Comparison of ENCODE assay signal across 1 cellular context in the genomic region with DNA sequence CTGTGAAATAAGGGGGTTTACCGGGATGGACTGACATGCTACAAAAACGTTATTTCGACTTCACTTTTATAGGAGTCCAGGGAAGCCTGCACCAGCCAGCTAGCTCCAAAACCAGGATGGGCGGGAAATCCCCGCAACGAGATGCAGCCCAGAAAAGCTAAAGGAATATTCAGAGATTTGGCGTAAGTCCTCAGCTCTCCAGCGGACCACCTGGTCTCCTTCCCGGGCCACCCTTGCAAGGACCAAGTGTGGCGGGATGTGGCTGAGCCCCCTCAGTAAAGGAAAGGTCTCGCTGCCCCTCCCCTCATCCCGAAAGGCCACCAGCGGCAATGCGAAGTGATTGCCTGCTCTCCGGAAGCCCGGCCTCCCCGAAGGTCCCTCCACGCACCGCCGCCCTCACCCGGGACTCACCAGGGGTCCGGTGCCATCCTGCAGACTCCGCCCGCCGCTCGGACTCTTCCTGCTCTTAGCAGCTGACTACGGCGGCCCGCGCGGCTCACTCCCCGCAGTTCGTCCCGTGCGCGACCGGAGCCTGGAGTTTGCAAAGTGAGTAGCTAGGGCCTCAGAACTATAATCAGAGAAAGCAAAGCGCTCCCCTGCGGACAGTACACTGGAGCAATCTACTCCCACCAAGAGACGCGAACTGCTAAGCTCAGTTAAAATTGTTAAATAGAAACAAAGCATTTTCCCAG.
TF ChIP-seq lines count a peak whose summit lies in the region.

A gene with protein sequence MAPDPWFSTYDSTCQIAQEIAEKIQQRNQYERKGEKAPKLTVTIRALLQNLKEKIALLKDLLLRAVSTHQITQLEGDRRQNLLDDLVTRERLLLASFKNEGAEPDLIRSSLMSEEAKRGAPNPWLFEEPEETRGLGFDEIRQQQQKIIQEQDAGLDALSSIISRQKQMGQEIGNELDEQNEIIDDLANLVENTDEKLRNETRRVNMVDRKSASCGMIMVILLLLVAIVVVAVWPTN (minus strand): TSS at position 440 of the 692 bp plus-strand sequence. CDS start 12 bp downstream, at position 428.

TF ChIP-seq in SK-N-SH, 30 proteins besides CTCF, POLR2A, EP300 and RAD21 (continued from another document):
- TF ChIP-seq, protein P1, sequence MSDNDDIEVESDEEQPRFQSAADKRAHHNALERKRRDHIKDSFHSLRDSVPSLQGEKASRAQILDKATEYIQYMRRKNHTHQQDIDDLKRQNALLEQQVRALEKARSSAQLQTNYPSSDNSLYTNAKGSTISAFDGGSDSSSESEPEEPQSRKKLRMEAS (IDR thresholded peaks at IDR 0.05; ENCODE audit: low read depth) = peak; percentile 83
- TF ChIP-seq CHD2 (IDR thresholded peaks at IDR 0.05; ENCODE audit: low read length, partially characterized antibody) (peak; percentile 60), FOXJ3 (CRISPR knock-in tag; IDR thresholded peaks at IDR 0.05) (no peak), SIN3A (IDR thresholded peaks at IDR 0.05; ENCODE audit: borderline replicate concordance, low read depth, low read length) (peak; percentile 94), EZH2phosphoT487 (IDR thresholded peaks at IDR 0.05; ENCODE audit: borderline replicate concordance, low read depth) (no peak), MEF2A (IDR thresholded peaks at IDR 0.05; ENCODE audit: borderline replicate concordance, low read depth) (no peak), FOXM1 (IDR thresholded peaks at IDR 0.05; ENCODE audit: low read depth) (no peak), RFX5 (IDR thresholded peaks at IDR 0.05; ENCODE audit: low read length) (no peak), TEAD4 (IDR thresholded peaks at IDR 0.05; ENCODE audit: borderline replicate concordance, insufficient read depth) (no peak), GABPA (IDR thresholded peaks at IDR 0.05; ENCODE audit: low read depth) (no peak; the same call in 1 of the 2 replicates), NRF1 (IDR thresholded peaks at IDR 0.05; ENCODE audit: low read depth, low read length) (no peak), POLR2AphosphoS5 (IDR thresholded peaks at IDR 0.05; ENCODE audit: low read depth, low read length) (peak; percentile 58; the same call in 1 of the 2 replicates), TCF12 (IDR thresholded peaks at IDR 0.05) (peak; percentile 22; the same call in 1 of the 2 replicates), NFIC (IDR thresholded peaks at IDR 0.05; ENCODE audit: borderline replicate concordance) (no peak), TAF1 (IDR thresholded peaks at IDR 0.05; ENCODE audit: borderline replicate concordance, low read depth, low read length) (peak; percentile 56; the same call in 1 of the 2 replicates), YY1 (IDR thresholded peaks at IDR 0.05; ENCODE audit: low read depth) (no peak), RCOR1 (IDR thresholded peaks at IDR 0.05; ENCODE audit: low read length) (peak; percentile 61; the same call in 1 of the 2 replicates), SMC3 (IDR thresholded peaks at IDR 0.05; ENCODE audit: low read depth, low read length) (no peak)
- TF ChIP-seq, protein P2, sequence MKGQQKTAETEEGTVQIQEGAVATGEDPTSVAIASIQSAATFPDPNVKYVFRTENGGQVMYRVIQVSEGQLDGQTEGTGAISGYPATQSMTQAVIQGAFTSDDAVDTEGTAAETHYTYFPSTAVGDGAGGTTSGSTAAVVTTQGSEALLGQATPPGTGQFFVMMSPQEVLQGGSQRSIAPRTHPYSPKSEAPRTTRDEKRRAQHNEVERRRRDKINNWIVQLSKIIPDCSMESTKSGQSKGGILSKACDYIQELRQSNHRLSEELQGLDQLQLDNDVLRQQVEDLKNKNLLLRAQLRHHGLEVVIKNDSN (IDR thresholded peaks at IDR 0.05; ENCODE audit: borderline replicate concordance, low read depth) = peak; percentile 89
- TF ChIP-seq, protein P3, sequence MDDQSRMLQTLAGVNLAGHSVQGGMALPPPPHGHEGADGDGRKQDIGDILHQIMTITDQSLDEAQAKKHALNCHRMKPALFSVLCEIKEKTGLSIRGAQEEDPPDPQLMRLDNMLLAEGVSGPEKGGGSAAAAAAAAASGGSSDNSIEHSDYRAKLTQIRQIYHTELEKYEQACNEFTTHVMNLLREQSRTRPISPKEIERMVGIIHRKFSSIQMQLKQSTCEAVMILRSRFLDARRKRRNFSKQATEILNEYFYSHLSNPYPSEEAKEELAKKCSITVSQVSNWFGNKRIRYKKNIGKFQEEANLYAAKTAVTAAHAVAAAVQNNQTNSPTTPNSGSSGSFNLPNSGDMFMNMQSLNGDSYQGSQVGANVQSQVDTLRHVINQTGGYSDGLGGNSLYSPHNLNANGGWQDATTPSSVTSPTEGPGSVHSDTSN (IDR thresholded peaks at IDR 0.05) = peak; percentile 76
- TF ChIP-seq, protein P4, sequence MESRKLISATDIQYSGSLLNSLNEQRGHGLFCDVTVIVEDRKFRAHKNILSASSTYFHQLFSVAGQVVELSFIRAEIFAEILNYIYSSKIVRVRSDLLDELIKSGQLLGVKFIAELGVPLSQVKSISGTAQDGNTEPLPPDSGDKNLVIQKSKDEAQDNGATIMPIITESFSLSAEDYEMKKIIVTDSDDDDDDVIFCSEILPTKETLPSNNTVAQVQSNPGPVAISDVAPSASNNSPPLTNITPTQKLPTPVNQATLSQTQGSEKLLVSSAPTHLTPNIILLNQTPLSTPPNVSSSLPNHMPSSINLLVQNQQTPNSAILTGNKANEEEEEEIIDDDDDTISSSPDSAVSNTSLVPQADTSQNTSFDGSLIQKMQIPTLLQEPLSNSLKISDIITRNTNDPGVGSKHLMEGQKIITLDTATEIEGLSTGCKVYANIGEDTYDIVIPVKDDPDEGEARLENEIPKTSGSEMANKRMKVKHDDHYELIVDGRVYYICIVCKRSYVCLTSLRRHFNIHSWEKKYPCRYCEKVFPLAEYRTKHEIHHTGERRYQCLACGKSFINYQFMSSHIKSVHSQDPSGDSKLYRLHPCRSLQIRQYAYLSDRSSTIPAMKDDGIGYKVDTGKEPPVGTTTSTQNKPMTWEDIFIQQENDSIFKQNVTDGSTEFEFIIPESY (IDR thresholded peaks at IDR 0.05; ENCODE audit: borderline replicate concordance, low read depth) = peak; percentile 69; the same call in 1 of the 2 replicates
- TF ChIP-seq, protein P5, sequence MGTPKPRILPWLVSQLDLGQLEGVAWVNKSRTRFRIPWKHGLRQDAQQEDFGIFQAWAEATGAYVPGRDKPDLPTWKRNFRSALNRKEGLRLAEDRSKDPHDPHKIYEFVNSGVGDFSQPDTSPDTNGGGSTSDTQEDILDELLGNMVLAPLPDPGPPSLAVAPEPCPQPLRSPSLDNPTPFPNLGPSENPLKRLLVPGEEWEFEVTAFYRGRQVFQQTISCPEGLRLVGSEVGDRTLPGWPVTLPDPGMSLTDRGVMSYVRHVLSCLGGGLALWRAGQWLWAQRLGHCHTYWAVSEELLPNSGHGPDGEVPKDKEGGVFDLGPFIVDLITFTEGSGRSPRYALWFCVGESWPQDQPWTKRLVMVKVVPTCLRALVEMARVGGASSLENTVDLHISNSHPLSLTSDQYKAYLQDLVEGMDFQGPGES (IDR thresholded peaks at IDR 0.05; ENCODE audit: low read depth, low read length) = no peak
- TF ChIP-seq, protein P6, sequence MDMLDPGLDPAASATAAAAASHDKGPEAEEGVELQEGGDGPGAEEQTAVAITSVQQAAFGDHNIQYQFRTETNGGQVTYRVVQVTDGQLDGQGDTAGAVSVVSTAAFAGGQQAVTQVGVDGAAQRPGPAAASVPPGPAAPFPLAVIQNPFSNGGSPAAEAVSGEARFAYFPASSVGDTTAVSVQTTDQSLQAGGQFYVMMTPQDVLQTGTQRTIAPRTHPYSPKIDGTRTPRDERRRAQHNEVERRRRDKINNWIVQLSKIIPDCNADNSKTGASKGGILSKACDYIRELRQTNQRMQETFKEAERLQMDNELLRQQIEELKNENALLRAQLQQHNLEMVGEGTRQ (IDR thresholded peaks at IDR 0.05; ENCODE audit: borderline replicate concordance, low read depth, low read length) = no peak
